Comparison of ENCODE assay signal across 33 cellular contexts in genomic region chr12:31214626-31215520, GRCh38.
"Had no signal": no experiment of that assay in that cellular context is flagged by ENCODE, and none has a peak within 500 bp of the region (broad histone marks: within the 10 kb centered on the region; RNA-seq: fewer than 3 reads in every experiment).

No MANE protein-coding gene starts in this region.

- H2AFZ ChIP-seq: PC-9 had no signal

- H3K27me3 Mint-ChIP-seq: activated naive CD4-positive, alpha-beta T cell treated with anti-CD3 and anti-CD28 coated beads, Interleukin-2, amount 50 U/mL, for 24 hours had no signal

- H3K4me3 ChIP-seq: PC-9 had no signal

- H3K27ac Mint-ChIP-seq: activated B cell treated with CpG ODN at 0.5 μM for 24 hours; activated CD8-positive, alpha-beta T cell treated with anti-CD3 and anti-CD28 coated beads for 36 hours; activated naive CD4-positive, alpha-beta T cell treated with anti-CD3 and anti-CD28 coated beads, Interleukin-2, amount 50 U/mL, for 24 hours; activated naive CD8-positive, alpha-beta T cell treated with anti-CD3 and anti-CD28 coated beads, Interleukin-2, amount 10 ng/mL, durations not matched to agents 7 days and 5 days; activated T-cell treated with anti-CD3 and anti-CD28 coated beads, Interleukin-2, amount 50 U/mL, for 72 hours; activated T-helper 2 cell treated with anti-CD3 and anti-CD28 coated beads, Interferon-gamma antibody, Interleukin-2, Interleukin-4, amounts not matched to agents 10 μg/mL and 5 μg/mL and 100 μg/mL, durations not matched to agents 14 hours and 24 hours and 36 hours had no signal

- H3K27ac ChIP-seq: brain microvascular endothelial cell, PC-9, RWPE1, VCaP had no signal

- H3K4me3 Mint-ChIP-seq: activated B cell treated with CpG ODN at 0.5 μM for 24 hours; activated CD8-positive, alpha-beta T cell treated with anti-CD3 and anti-CD28 coated beads for 36 hours; activated naive CD4-positive, alpha-beta T cell treated with anti-CD3 and anti-CD28 coated beads, Interleukin-2, amount 50 U/mL, for 24 hours; activated naive CD8-positive, alpha-beta T cell treated with anti-CD3 and anti-CD28 coated beads, Interleukin-2, amount 10 ng/mL, durations not matched to agents 7 days and 5 days; activated T-cell treated with anti-CD3 and anti-CD28 coated beads, Interleukin-2, amount 50 U/mL, for 72 hours had no signal

- H3K9me3 Mint-ChIP-seq: activated B cell treated with CpG ODN at 0.5 μM for 24 hours; activated CD8-positive, alpha-beta T cell treated with anti-CD3 and anti-CD28 coated beads for 36 hours; activated naive CD4-positive, alpha-beta T cell treated with anti-CD3 and anti-CD28 coated beads, Interleukin-2, amount 50 U/mL, for 24 hours; activated naive CD8-positive, alpha-beta T cell treated with anti-CD3 and anti-CD28 coated beads, Interleukin-2, amount 10 ng/mL, durations not matched to agents 7 days and 5 days; activated T-cell treated with anti-CD3 and anti-CD28 coated beads, Interleukin-2, amount 50 U/mL, for 72 hours; activated T-helper 2 cell treated with anti-CD3 and anti-CD28 coated beads, Interferon-gamma antibody, Interleukin-2, Interleukin-4, amounts not matched to agents 10 μg/mL and 5 μg/mL and 100 μg/mL, durations not matched to agents 14 hours and 24 hours and 36 hours had no signal

- DNase-seq: activated B cell treated with CpG ODN at 0.5 μM for 24 hours; activated CD4-positive, alpha-beta T cell treated with anti-CD3 and anti-CD28 coated beads for 4 hours; activated CD4-positive, CD25-positive, alpha-beta regulatory T cell treated with anti-CD3 and anti-CD28 coated beads, Interleukin-2, amount 50 U/mL, for 72 hours; activated CD8-positive, alpha-beta T cell treated with anti-CD3 and anti-CD28 coated beads for 36 hours; activated gamma-delta T cell; activated naive CD4-positive, alpha-beta T cell treated with Interleukin-2 at 50 U/mL for 16 hours; activated naive CD8-positive, alpha-beta T cell treated with anti-CD3 and anti-CD28 coated beads, Interleukin-2, amount 10 ng/mL, durations not matched to agents 7 days and 5 days; activated T-cell treated with anti-CD3 and anti-CD28 coated beads, Interleukin-2, amount 50 U/mL, for 1 hour; activated T-cell treated with anti-CD3 and anti-CD28 coated beads, Interleukin-2, amount 50 U/mL, for 72 hours; brain microvascular endothelial cell; central memory CD4-positive, alpha-beta T cell; Kasumi-1; KG1; MM.1S; MV-4-11; NCI-H1092; NCI-H1436 treated with DMSO at 0.1 percent for 48 hours; NCI-H1694 treated with DMSO at 0.1 percent for 48 hours; NCI-H2107; NCI-H2171; NCI-H510A; NCI-H748 treated with DMSO at 0.1 percent for 48 hours; NK-92 treated with Interleukin-12 subunit alpha and Interleukin-12 subunit beta, amount 100 ng/mL, for 24 hours; PC-9; SIG-M5; T-helper 1 cell; T-helper 2 cell; T-helper 9 cell had no signal

- ATAC-seq: activated CD8-positive, alpha-beta T cell treated with anti-CD3 and anti-CD28 coated beads for 36 hours; SK-N-SH treated with all-trans-retinoic acid at 6 μM for 48 hours had no signal

- H3K4me1 Mint-ChIP-seq: activated B cell treated with CpG ODN at 0.5 μM for 24 hours; activated naive CD4-positive, alpha-beta T cell treated with anti-CD3 and anti-CD28 coated beads, Interleukin-2, amount 50 U/mL, for 24 hours; activated naive CD8-positive, alpha-beta T cell treated with anti-CD3 and anti-CD28 coated beads, Interleukin-2, amount 10 ng/mL, durations not matched to agents 7 days and 5 days had no signal

- H3K36me3 ChIP-seq: brain microvascular endothelial cell had no signal

- H3K4me2 ChIP-seq: PC-9 had no signal
